ENCODE assay signal across 22 cellular contexts in genomic region chr7:36305648-36306047, GRCh38.
"Had no signal": no experiment of that assay in that cellular context is flagged by ENCODE, and none has a peak within 500 bp of the region (broad histone marks: within the 10 kb centered on the region; RNA-seq: fewer than 3 reads in every experiment).

No MANE protein-coding gene starts in this region.

- H2AFZ ChIP-seq: parathyroid adenoma had no signal

- ATAC-seq: gastroesophageal sphincter; left ventricle myocardium superior; naive thymus-derived CD4-positive, alpha-beta T cell; psoas muscle; upper lobe of right lung had no signal

- H3K4me3 ChIP-seq: gastroesophageal sphincter, lung, psoas muscle, sigmoid colon, skin epidermis, tibial nerve, upper lobe of right lung had no signal

- H3K36me3 ChIP-seq: gastroesophageal sphincter, sigmoid colon, tibial nerve, upper lobe of right lung had no signal

- DNase-seq: caudate nucleus; dermis blood vessel endothelial cell; effector CD4-positive, alpha-beta T cell; endodermal cell; glutamatergic neuron; islet precursor cell; left ventricle myocardium superior; mesendoderm; nephron progenitor cell; psoas muscle; retina; sigmoid colon; stimulated activated CD4-positive, alpha-beta T cell treated with anti-CD3 and anti-CD28 coated beads, Interleukin-2, amount 100 ng/mL, for 24 hours; stimulated activated CD4-positive, alpha-beta T cell treated with anti-CD3 and anti-CD28 coated beads, Interleukin-4, amount 100 ng/mL, for 4 hours; stimulated activated naive CD4-positive, alpha-beta T cell treated with Interleukin-2 at 50 U/mL for 16 hours; upper lobe of right lung had no signal

- H3K27me3 ChIP-seq: gastroesophageal sphincter, sigmoid colon, tibial nerve, upper lobe of right lung had no signal

- H3K27me3 Mint-ChIP-seq: naive thymus-derived CD4-positive, alpha-beta T cell had no signal

- H3K9ac ChIP-seq: parathyroid adenoma had no signal

- H3K9me3 ChIP-seq: gastroesophageal sphincter, psoas muscle, sigmoid colon, tibial nerve, upper lobe of right lung had no signal

- H3K79me2 ChIP-seq: parathyroid adenoma had no signal

- H3K27ac Mint-ChIP-seq: endodermal cell; naive thymus-derived CD4-positive, alpha-beta T cell; nephron progenitor cell had no signal

- H3K27ac ChIP-seq: gastroesophageal sphincter, parathyroid adenoma, psoas muscle, sigmoid colon, skin epidermis, tibial nerve, upper lobe of right lung had no signal

- H3K4me3 Mint-ChIP-seq: endodermal cell; naive thymus-derived CD4-positive, alpha-beta T cell; nephron progenitor cell had no signal

- H3K9me3 Mint-ChIP-seq: endodermal cell, nephron progenitor cell had no signal
